ENCODE assay signal across 8 cellular contexts in the genomic region with DNA sequence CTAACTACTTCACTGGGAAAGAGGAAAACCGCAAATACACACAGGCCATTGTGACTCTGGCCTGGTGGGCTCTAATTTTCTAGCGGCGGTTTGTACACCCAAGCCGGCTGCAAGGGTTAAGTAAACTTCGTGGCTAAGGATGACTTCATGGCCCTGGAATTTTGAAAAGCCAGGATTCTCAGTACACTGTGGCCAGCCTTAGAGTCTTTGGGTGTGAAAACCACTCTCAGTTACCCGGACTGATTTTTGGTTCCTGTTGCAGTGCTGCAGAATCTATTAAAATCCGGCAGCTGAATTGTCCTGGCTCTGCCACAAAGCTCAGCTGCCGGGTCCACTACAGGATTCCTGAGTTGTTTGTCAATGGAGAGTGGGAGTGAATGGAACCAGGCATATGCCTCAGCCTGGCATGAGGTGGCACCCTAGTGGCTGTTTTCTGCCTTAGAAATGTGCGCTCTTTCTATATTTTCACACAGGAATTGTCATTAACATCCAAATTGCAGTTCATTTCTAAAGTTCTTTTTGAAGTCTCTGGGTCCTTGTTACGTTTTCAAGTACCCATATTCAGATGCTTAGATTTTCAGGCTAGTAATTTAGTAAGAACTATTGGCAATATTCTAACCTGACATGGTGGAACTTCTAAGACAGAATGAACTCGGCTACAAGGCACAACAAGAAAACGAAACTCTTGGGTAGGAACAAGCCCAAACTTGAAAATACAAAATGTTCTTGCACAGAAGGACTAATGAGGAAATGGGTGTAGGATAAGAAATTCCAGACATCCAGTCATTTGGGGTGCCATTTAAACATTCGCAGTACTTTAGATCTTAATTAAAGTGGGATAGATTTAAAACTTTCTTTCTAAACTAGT.
A peak's percentile ranks its signal among the peaks of the same experiment; 100 is the strongest.
DNase-seq lines count a peak whose midpoint lies in the region; ATAC-seq and TF ChIP-seq lines count a peak whose summit lies in the region.

No MANE protein-coding gene starts in this region.

- H3K4me2 ChIP-seq in PC-3 (ENCODE audit: low read length) (peak overlapping the region; percentile 88), mesendoderm (ENCODE audit: low read length) (no peak overlapping the region)

- H3K9me3 ChIP-seq in HUES48 (ENCODE audit: control insufficient read depth, insufficient read depth, low read length) = no peaks in the 10 kb centered on the region
- no peaks in the 10 kb centered on the region for H3K9me3 ChIP-seq in PC-3 (ENCODE audit: low read length)
- H3K9me3 ChIP-seq in upper lobe of left lung = no peaks in the 10 kb centered on the region

- H3K27me3 ChIP-seq in HUES48 (ENCODE audit: control insufficient read depth, insufficient read depth, low read length) (no peaks in the 10 kb centered on the region), PC-3 (ENCODE audit: low read length) (no peaks in the 10 kb centered on the region), mesendoderm (ENCODE audit: insufficient read depth, low read length, poor library complexity) (no peaks in the 10 kb centered on the region), upper lobe of left lung (no peaks in the 10 kb centered on the region)

- H3K4me3 ChIP-seq in HUES48 (ENCODE audit: low read depth, low read length) = no peak overlapping the region
- H3K4me3 ChIP-seq in PC-3 (ENCODE audit: low read length) = peak overlapping the region; percentile 66
- H3K4me3 ChIP-seq in mesendoderm (ENCODE audit: low read length) = no peak overlapping the region
- H3K4me3 ChIP-seq in upper lobe of left lung = peak overlapping the region in 3 of 4 donors; percentile 11 to 25 (median 25)

- no peaks in the 10 kb centered on the region for H3F3A ChIP-seq in PC-3 (ENCODE audit: low read length, unreplicated experiment)

- peak overlapping the region; percentile 92 for H3K18ac ChIP-seq in mesendoderm (ENCODE audit: low read length)

- no peaks in the 10 kb centered on the region for H3K9me3 Mint-ChIP-seq in endothelial cell (ENCODE audit: unreplicated experiment)

- peak overlapping the region; percentile 87 for H2AFZ ChIP-seq in PC-3 (ENCODE audit: low read length)

- H3K79me1 ChIP-seq in mesendoderm (ENCODE audit: low read length) = no peaks in the 10 kb centered on the region

- peak in 13 of 14 donors; percentile 11 to 87 (median 64) for DNase-seq in C1 segment of cervical spinal cord (lab: John Stamatoyannopoulos, UW)
- DNase-seq in PC-3 = peak; percentile 96
- DNase-seq in endothelial cell (ENCODE audit: low spot score) = peak; percentile 48
- peak; percentile 90 for DNase-seq in mesendoderm
- peak in 1 of 2 donors; percentile 82 for DNase-seq in upper lobe of left lung
- DNase-seq in UCSD-AML1 (lab: John Stamatoyannopoulos, UW; ENCODE audit: unreplicated experiment) = no peak

- ATAC-seq in PC-3 = peak; percentile 96
- peak; percentile 86 to 94 for ATAC-seq in upper lobe of left lung (ENCODE audit: low FRiP score in 2 of 2)
- no peak for ATAC-seq in HG02610 (IDR thresholded peaks at IDR 0.05; ENCODE audit: unreplicated experiment)

- no peak overlapping the region for H3K56ac ChIP-seq in mesendoderm (ENCODE audit: low read length)

- H3K4me3 Mint-ChIP-seq in endothelial cell (ENCODE audit: unreplicated experiment) = no peak overlapping the region

- H4K20me1 ChIP-seq in PC-3 (ENCODE audit: low read length) = no peaks in the 10 kb centered on the region

- peak in 1 of 4 donors; percentile 45 for TF ChIP-seq EP300 in upper lobe of left lung (IDR thresholded peaks at IDR 0.05)

- H3K27ac ChIP-seq in HUES48 (ENCODE audit: low read depth, low read length) = peak overlapping the region; percentile 81
- H3K27ac ChIP-seq in PC-3 (ENCODE audit: low read length) = peak overlapping the region; percentile 67
- H3K27ac ChIP-seq in mesendoderm (ENCODE audit: low read depth, low read length) = no peak overlapping the region
- H3K27ac ChIP-seq in upper lobe of left lung = peak overlapping the region; percentile 66 to 87 (median 74)

- H3K4ac ChIP-seq in mesendoderm (ENCODE audit: low read depth, low read length) = no peak overlapping the region

- H3K9ac ChIP-seq in HUES48 (ENCODE audit: low read depth, low read length) = peak overlapping the region; percentile 5; the same call in 1 of the 2 replicates
- H3K9ac ChIP-seq in PC-3 (ENCODE audit: low read length) = peak overlapping the region; percentile 59
- H3K9ac ChIP-seq in mesendoderm (ENCODE audit: low read length) = no peak overlapping the region

- H3K9me2 ChIP-seq in PC-3 (replicated peaks; ENCODE audit: low read length) = no peaks in the 10 kb centered on the region

- H3K27ac Mint-ChIP-seq in endothelial cell (ENCODE audit: unreplicated experiment) = peak overlapping the region; percentile 94

- no peak overlapping the region for H3K23ac ChIP-seq in mesendoderm (ENCODE audit: low read length)

- H2AK5ac ChIP-seq in mesendoderm (ENCODE audit: low read length) = no peak overlapping the region

- H3K4me1 Mint-ChIP-seq in endothelial cell (ENCODE audit: unreplicated experiment) = peaks cover 12% of the 10 kb centered on the region

- TF ChIP-seq CTCF in PC-3 (conservative IDR thresholded peaks at IDR 0.05; ENCODE audit: low read depth, low read length) (peak; percentile 93), endothelial cell (IDR thresholded peaks at IDR 0.05; ENCODE audit: unreplicated experiment) (peak; percentile 67), upper lobe of left lung (IDR thresholded peaks at IDR 0.05) (peak; percentile 40 to 84 (median 68))

- no peak overlapping the region for H4K5ac ChIP-seq in mesendoderm (ENCODE audit: low read length)

- H3K36me3 Mint-ChIP-seq in endothelial cell (ENCODE audit: low read depth, unreplicated experiment) = no peaks in the 10 kb centered on the region

- POLR2A ChIA-PET in PC-3 (lab: Charles Lee; ENCODE audit: unreplicated experiment) = interaction anchor here (1.0 kb wide), 1 partner anchor 288 kb away, joined by 3 read pairs; no protein-coding TSS in a partner anchor

- CTCF ChIA-PET in PC-3 (lab: Charles Lee) = interaction anchor here (1.0 to 1.4 kb wide), 2 partner anchors 260 to 288 kb away, joined by 6 to 9 read pairs; no protein-coding TSS in a partner anchor

- no TSS peak for BruUV-seq in PC-3 (replicated peaks; lab: Mats Ljungman, UMichigan)

- H3K4me1 ChIP-seq in HUES48 (ENCODE audit: control insufficient read depth, insufficient read depth, low read length) = peaks cover 26% of the 10 kb centered on the region
- peaks cover 27% of the 10 kb centered on the region for H3K4me1 ChIP-seq in PC-3 (ENCODE audit: insufficient read depth, low read length)
- peaks cover 2% of the 10 kb centered on the region for H3K4me1 ChIP-seq in mesendoderm (ENCODE audit: control insufficient read depth, low read depth, low read length)
- H3K4me1 ChIP-seq in upper lobe of left lung = peaks cover 14 to 20% (median 18%) of the 10 kb centered on the region in 4 donors

- H3K27me3 Mint-ChIP-seq in endothelial cell (ENCODE audit: unreplicated experiment) = no peaks in the 10 kb centered on the region

- no peak overlapping the region for H4K8ac ChIP-seq in mesendoderm (ENCODE audit: low read depth, low read length)

- no peak overlapping the region for H2BK15ac ChIP-seq in mesendoderm (replicated peaks; ENCODE audit: low read depth)

- no peak overlapping the region for H2BK5ac ChIP-seq in mesendoderm (ENCODE audit: low read length)

- WGBS in mesendoderm (ENCODE audit: extremely low coverage, insufficient coverage, low lambda C conversion rate) = no CpG with 5 or more reads among the region's 13 CpGs
- 21 to 22% methylated on average over 13 of the region's 13 CpGs for WGBS in upper lobe of left lung, 2 donors

- intact Hi-C loops in PC-3 (cut with micrococcal nuclease) = loop anchor here (1.0 to 5.0 kb wide), 12 partner anchors 15 to 515 kb away; no protein-coding TSS in a partner anchor

- peak overlapping the region; percentile 12 for H2BK120ac ChIP-seq in mesendoderm (ENCODE audit: low read depth, low read length)

- H3K36me3 ChIP-seq in HUES48 (ENCODE audit: control insufficient read depth, insufficient read depth, low read length) (no peaks in the 10 kb centered on the region), PC-3 (ENCODE audit: low read depth, low read length) (no peaks in the 10 kb centered on the region), mesendoderm (ENCODE audit: control insufficient read depth, insufficient read depth, low read length) (no peaks in the 10 kb centered on the region), upper lobe of left lung (no peaks in the 10 kb centered on the region)

- no peak for TF ChIP-seq POLR2A in upper lobe of left lung (IDR thresholded peaks at IDR 0.05)

- H3K79me2 ChIP-seq in PC-3 (ENCODE audit: low read length) (no peaks in the 10 kb centered on the region), mesendoderm (ENCODE audit: control insufficient read depth, insufficient read depth, low read length) (no peaks in the 10 kb centered on the region)

Comparison
In these comparisons a context has a peak if more than half of its experiments do, and no peak if none do; other contexts are left out.
1. H3K4me3 ChIP-seq: peak in PC-3 (single experiment) and upper lobe of left lung (3 of 4); none in HUES48 (single experiment) and mesendoderm (single experiment).
2. Peak in every context shown above with its lines, with median percentiles within 50 percentile points of each other: CTCF ChIP-seq.